1 cellular context compared by ENCODE assay signal in genomic region chr14:21106506-21107359, GRCh38.
TF ChIP-seq lines count a peak whose summit lies in the region.

No MANE protein-coding gene starts in this region.

TF ChIP-seq in GM12878, 131 proteins besides CTCF, POLR2A, EP300 and RAD21:
- TF ChIP-seq NR2F1 (conservative IDR thresholded peaks at IDR 0.05): peak; percentile 91
- 0 out of 2 replicates have a peak, but pooled peaks have one; percentile 35 for TF ChIP-seq NR2C1 (IDR thresholded peaks at IDR 0.05)
- no peak for TF ChIP-seq RELB (IDR thresholded peaks at IDR 0.05; ENCODE audit: low read depth)
- TF ChIP-seq CBX5 (IDR thresholded peaks at IDR 0.05; ENCODE audit: low read depth): no peak
- no peak for TF ChIP-seq STAT3 (IDR thresholded peaks at IDR 0.05; ENCODE audit: low read depth, low read length)
- no peak for TF ChIP-seq BMI1 (IDR thresholded peaks at IDR 0.05; ENCODE audit: borderline replicate concordance)
- no peak for TF ChIP-seq BCL3 (IDR thresholded peaks at IDR 0.05; ENCODE audit: borderline replicate concordance, insufficient read depth, low read depth, low read length, poor library complexity, severe bottlenecking)
- TF ChIP-seq BACH1 (IDR thresholded peaks at IDR 0.05; ENCODE audit: borderline replicate concordance): no peak
- TF ChIP-seq SRF (IDR thresholded peaks at IDR 0.05; ENCODE audit: low read depth in 2 of 2, low read length in 2 of 2): no peak
- TF ChIP-seq NFIC (IDR thresholded peaks at IDR 0.05; ENCODE audit: low read depth, low read length): no peak
- no peak for TF ChIP-seq ASH2L (IDR thresholded peaks at IDR 0.05; ENCODE audit: borderline replicate concordance, low read depth)
- no peak for TF ChIP-seq WRNIP1 (IDR thresholded peaks at IDR 0.05; ENCODE audit: borderline replicate concordance, low read depth, low read length)
- no peak for TF ChIP-seq TCF12 (IDR thresholded peaks at IDR 0.05; ENCODE audit: low read depth, low read length)
- no peak for TF ChIP-seq EED (IDR thresholded peaks at IDR 0.05; ENCODE audit: low read depth)
- TF ChIP-seq POU2F2 (IDR thresholded peaks at IDR 0.05; ENCODE audit: borderline replicate concordance, low read depth, low read length): no peak
- 0 out of 2 replicates have a peak, but pooled peaks have one; percentile 43 for TF ChIP-seq STAT1 (conservative IDR thresholded peaks at IDR 0.05)
- no peak for TF ChIP-seq E2F4 (IDR thresholded peaks at IDR 0.05; ENCODE audit: low read depth, low read length)
- peak; percentile 34; the same call in 1 of the 2 replicates for TF ChIP-seq PKNOX1 (IDR thresholded peaks at IDR 0.05)
- TF ChIP-seq RUNX3 (IDR thresholded peaks at IDR 0.05; ENCODE audit: low read length): peak; percentile 46; the same call in 1 of the 2 replicates
- peak; percentile 90 for TF ChIP-seq YY1 (IDR thresholded peaks at IDR 0.05; ENCODE audit: low read depth, low read length)
- TF ChIP-seq SIX5 (IDR thresholded peaks at IDR 0.05; ENCODE audit: low read depth, low read length, severe bottlenecking): no peak
- peak; percentile 86 for TF ChIP-seq SMC3 (IDR thresholded peaks at IDR 0.05; ENCODE audit: borderline replicate concordance, low read length)
- TF ChIP-seq CHD2 (IDR thresholded peaks at IDR 0.05; ENCODE audit: borderline replicate concordance, low read depth, low read length): 0 out of 2 replicates have a peak, but pooled peaks have one; percentile 29
- TF ChIP-seq ZBTB11 (CRISPR knock-in tag; IDR thresholded peaks at IDR 0.05): no peak
- no peak for TF ChIP-seq KDM1A (IDR thresholded peaks at IDR 0.05; ENCODE audit: borderline replicate concordance)
- TF ChIP-seq CHD4 (IDR thresholded peaks at IDR 0.05): no peak
- peak; percentile 67 for TF ChIP-seq SMARCA5 (IDR thresholded peaks at IDR 0.05)
- peak; percentile 68 for TF ChIP-seq ATF7 (IDR thresholded peaks at IDR 0.05; ENCODE audit: low read depth)
- TF ChIP-seq SREBF2 (IDR thresholded peaks at IDR 0.05; ENCODE audit: low read length): no peak
TF ChIP-seq in GM12878: peak in this region for 10.
